In the genomic region with DNA sequence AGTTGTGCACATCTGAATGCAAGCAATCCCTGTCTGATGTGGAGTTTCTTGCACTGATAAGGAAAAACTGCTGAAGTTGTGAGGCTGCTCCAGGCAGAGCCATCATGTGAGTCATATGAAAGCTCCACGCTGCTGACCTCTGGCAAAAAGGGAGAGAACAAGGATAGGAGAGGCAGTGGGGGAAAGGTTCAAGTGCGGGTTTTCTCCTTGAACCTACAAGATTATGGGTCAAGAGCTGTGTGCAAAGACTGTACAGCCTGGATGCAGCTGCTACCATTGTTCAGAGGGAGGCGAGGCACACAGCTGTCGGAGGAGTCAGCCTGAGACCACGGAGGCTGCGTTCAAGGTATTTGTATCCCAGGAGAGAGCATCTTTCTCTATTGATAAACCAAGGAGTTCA, we compare ENCODE assay signal across 9 cellular contexts. TPM values are rescaled to one million over a fixed set of nuclear protein-coding genes. Genes with fewer than 3 reads are reported as not detected.
DNase-seq lines count a peak whose midpoint lies in the region; ATAC-seq and TF ChIP-seq lines count a peak whose summit lies in the region.
"Had no signal": no experiment of that assay in that cellular context is flagged by ENCODE, and none has a peak within 500 bp of the region (broad histone marks: within the 10 kb centered on the region; RNA-seq: fewer than 3 reads in every experiment).

Gene CDK15, plus strand, starts transcription at position 96 of the 400 bp plus-strand sequence. Its CDS starts 128 bp downstream, at position 224.

- no peak for DNase-seq in HFF-Myc (ENCODE audit: extremely low read depth, low read depth)
- DNase-seq in ascending aorta (ENCODE audit: low spot score in 2 of 2) = no peak
- peak; percentile 68 for DNase-seq in hepatocyte (ENCODE audit: low spot score)
- DNase-seq in suprapubic skin (ENCODE audit: low spot score in 2 of 2) = no peak
- no peak for DNase-seq in anterior cingulate cortex (lab: John Stamatoyannopoulos, UW)
- DNase-seq in PC-9 = no peak
- no peak for DNase-seq in activated T-cell treated with anti-CD3 and anti-CD28 coated beads, Interleukin-2, amount 50 U/mL, for 4 hours
- DNase-seq in natural killer cell treated with Interleukin-12 subunit alpha and Interleukin-12 subunit beta and Interleukin-15 and Interleukin-18, amount 100 ng/mL, for 72 hours (ENCODE audit: low spot score) = no peak

- H3K4me1 ChIP-seq in ascending aorta = peaks cover 6 to 21% of the 10 kb centered on the region in 2 donors
- H3K4me1 ChIP-seq in hepatocyte (ENCODE audit: insufficient read depth) = peaks cover 34% of the 10 kb centered on the region
- peaks cover 17% of the 10 kb centered on the region for H3K4me1 ChIP-seq in suprapubic skin
- H3K4me1 ChIP-seq in PC-9 (replicated peaks; ENCODE audit: insufficient read depth) = peaks cover 6% of the 10 kb centered on the region; the same call in 1 of the 2 replicates

- 21% methylated on average over 6 of the region's 6 CpGs for WGBS in hepatocyte (ENCODE audit: low lambda C conversion rate, missing lambda C conversion rate)
- 31% methylated on average over 6 of the region's 6 CpGs for WGBS in suprapubic skin

- no peak within 1 kb of the TSS for H3K4me3 Mint-ChIP-seq in activated T-cell treated with anti-CD3 and anti-CD28 coated beads, Interleukin-2, amount 50 U/mL, for 4 hours
- no peak within 1 kb of the TSS for H3K4me3 Mint-ChIP-seq in natural killer cell treated with Interleukin-12 subunit alpha and Interleukin-12 subunit beta and Interleukin-15 and Interleukin-18, amount 100 ng/mL, for 72 hours
- H3K4me3 Mint-ChIP-seq: dendritic cell treated with granulocyte-macrophage colony-stimulating factor and Interleukin-4, amounts not matched to agents 40 ng/mL and 50 ng/mL, for 4 days had no signal

- H3K9me3 ChIP-seq in ascending aorta (no peaks in the 10 kb centered on the region), hepatocyte (ENCODE audit: low read depth) (no peaks in the 10 kb centered on the region), suprapubic skin (no peaks in the 10 kb centered on the region), PC-9 (ENCODE audit: insufficient read depth, low read depth) (no peaks in the 10 kb centered on the region)

- TF ChIP-seq CTCF in HFF-Myc (IDR thresholded peaks at IDR 0.05; ENCODE audit: low read depth, low read length, missing control alignments) (no peak), ascending aorta (IDR thresholded peaks at IDR 0.05) (no peak), hepatocyte (IDR thresholded peaks at IDR 0.05; ENCODE audit: poor library complexity) (no peak), suprapubic skin (IDR thresholded peaks at IDR 0.05) (no peak), PC-9 (conservative IDR thresholded peaks at IDR 0.05) (no peak)

- intact Hi-C loops in ascending aorta (cut with DNase I) (no loop called here), PC-9 (cut with micrococcal nuclease; ENCODE audit: unreplicated experiment) (no loop called here)

- no TSS peak for BruUV-seq in PC-9 (replicated peaks; lab: Mats Ljungman, UMichigan)

- no peak within 1 kb of the TSS for H3K27ac Mint-ChIP-seq in natural killer cell treated with Interleukin-12 subunit alpha and Interleukin-12 subunit beta and Interleukin-15 and Interleukin-18, amount 100 ng/mL, for 72 hours
- H3K27ac Mint-ChIP-seq: dendritic cell treated with granulocyte-macrophage colony-stimulating factor and Interleukin-4, amounts not matched to agents 40 ng/mL and 50 ng/mL, for 4 days had no signal

- H3K36me3 Mint-ChIP-seq in activated T-cell treated with anti-CD3 and anti-CD28 coated beads, Interleukin-2, amount 50 U/mL, for 4 hours (ENCODE audit: insufficient read depth) = no peaks in the 10 kb centered on the region
- no peaks in the 10 kb centered on the region for H3K36me3 Mint-ChIP-seq in natural killer cell treated with Interleukin-12 subunit alpha and Interleukin-12 subunit beta and Interleukin-15 and Interleukin-18, amount 100 ng/mL, for 72 hours

- peak within 1 kb of the TSS; percentile 63 for H3K4me2 ChIP-seq in hepatocyte
- no peak within 1 kb of the TSS for H3K4me2 ChIP-seq in PC-9

- POLR2A ChIA-PET in PC-9 (lab: Charles Lee; ENCODE audit: unreplicated experiment) = no interaction called here

- H3K36me3 ChIP-seq in ascending aorta (no peaks in the 10 kb centered on the region), hepatocyte (replicated peaks; ENCODE audit: insufficient read depth, low read depth) (no peaks in the 10 kb centered on the region), suprapubic skin (no peaks in the 10 kb centered on the region), PC-9 (ENCODE audit: low read depth) (no peaks in the 10 kb centered on the region)

- no peaks in the 10 kb centered on the region for H3K9me3 Mint-ChIP-seq in activated T-cell treated with anti-CD3 and anti-CD28 coated beads, Interleukin-2, amount 50 U/mL, for 4 hours
- H3K9me3 Mint-ChIP-seq in natural killer cell treated with Interleukin-12 subunit alpha and Interleukin-12 subunit beta and Interleukin-15 and Interleukin-18, amount 100 ng/mL, for 72 hours = no peaks in the 10 kb centered on the region
- H3K9me3 Mint-ChIP-seq: dendritic cell treated with granulocyte-macrophage colony-stimulating factor and Interleukin-4, amounts not matched to agents 40 ng/mL and 50 ng/mL, for 4 days had no signal

- no peaks in the 10 kb centered on the region for H3K4me1 Mint-ChIP-seq in activated T-cell treated with anti-CD3 and anti-CD28 coated beads, Interleukin-2, amount 50 U/mL, for 4 hours (ENCODE audit: low read depth)
- no peaks in the 10 kb centered on the region for H3K4me1 Mint-ChIP-seq in natural killer cell treated with Interleukin-12 subunit alpha and Interleukin-12 subunit beta and Interleukin-15 and Interleukin-18, amount 100 ng/mL, for 72 hours (ENCODE audit: low read depth in 2 of 2)

- peaks cover 25% of the 10 kb centered on the region for H3K27me3 Mint-ChIP-seq in activated T-cell treated with anti-CD3 and anti-CD28 coated beads, Interleukin-2, amount 50 U/mL, for 4 hours (ENCODE audit: low read depth)
- peaks cover 21 to 44% of the 10 kb centered on the region in 2 donors for H3K27me3 Mint-ChIP-seq in natural killer cell treated with Interleukin-12 subunit alpha and Interleukin-12 subunit beta and Interleukin-15 and Interleukin-18, amount 100 ng/mL, for 72 hours
- H3K27me3 Mint-ChIP-seq: dendritic cell treated with granulocyte-macrophage colony-stimulating factor and Interleukin-4, amounts not matched to agents 40 ng/mL and 50 ng/mL, for 4 days had no signal

- H3K79me2 ChIP-seq in hepatocyte (no peaks in the 10 kb centered on the region), PC-9 (ENCODE audit: low read depth) (no peaks in the 10 kb centered on the region)

- H3K27ac ChIP-seq in ascending aorta (peak within 1 kb of the TSS; percentile 73 to 78), hepatocyte (peak within 1 kb of the TSS; percentile 74), suprapubic skin (peak within 1 kb of the TSS; percentile 59), PC-9 (no peak within 1 kb of the TSS)

- no peak for TF ChIP-seq EP300 in suprapubic skin (IDR thresholded peaks at IDR 0.05)

- no peak for ATAC-seq in activated T-cell treated with anti-CD3 and anti-CD28 coated beads, Interleukin-2, amount 50 U/mL, for 4 hours
- no peak for ATAC-seq in natural killer cell treated with Interleukin-12 subunit alpha and Interleukin-12 subunit beta and Interleukin-15 and Interleukin-18, amount 100 ng/mL, for 72 hours

- H3F3A ChIP-seq in PC-9 (ENCODE audit: insufficient read depth, low read depth) = no peaks in the 10 kb centered on the region

- H3K27me3 ChIP-seq in ascending aorta (no peaks in the 10 kb centered on the region), hepatocyte (no peaks in the 10 kb centered on the region), suprapubic skin (no peaks in the 10 kb centered on the region), PC-9 (ENCODE audit: insufficient read depth, low read depth) (no peaks in the 10 kb centered on the region)

- H3K9me2 ChIP-seq in hepatocyte (replicated peaks; ENCODE audit: insufficient read depth) (no peaks in the 10 kb centered on the region), PC-9 (ENCODE audit: insufficient read depth) (no peaks in the 10 kb centered on the region)

- H4K20me1 ChIP-seq in hepatocyte (ENCODE audit: insufficient read depth, poor library complexity, severe bottlenecking) = no peaks in the 10 kb centered on the region
- no peaks in the 10 kb centered on the region for H4K20me1 ChIP-seq in PC-9 (ENCODE audit: insufficient read depth)

- H3K4me3 ChIP-seq in HFF-Myc (replicated peaks; ENCODE audit: low read depth, low read length) (peak within 1 kb of the TSS; percentile 21), ascending aorta (peak within 1 kb of the TSS in 1 of 2 donors; percentile 33), hepatocyte (no peak within 1 kb of the TSS), suprapubic skin (no peak within 1 kb of the TSS), PC-9 (no peak within 1 kb of the TSS)

- no peak within 1 kb of the TSS for H2AFZ ChIP-seq in hepatocyte
- no peak within 1 kb of the TSS for H2AFZ ChIP-seq in PC-9

- TF ChIP-seq POLR2A in suprapubic skin (IDR thresholded peaks at IDR 0.05) = no peak

- CTCF ChIA-PET in PC-9 (lab: Charles Lee) = no interaction called here

RNA-seq across cellular contexts. Expression of gene CDK15, which starts in this region (rescaled TPM):
- 1.5 TPM for total RNA-seq in ascending aorta
- 0.80 and 4.0 TPM in 2 replicates for total RNA-seq in hepatocyte
- polyA plus RNA-seq in hepatocyte = 0.17 and 1.2 TPM in 2 replicates
- under 1 TPM; 0.13 to 0.97 (median 0.66) TPM for total RNA-seq in suprapubic skin
- total RNA-seq in PC-9 (2021) = not detected in 2 replicates
- not detected for total RNA-seq in activated T-cell treated with anti-CD3 and anti-CD28 coated beads, Interleukin-2, amount 50 U/mL, for 4 hours
- not detected for total RNA-seq in natural killer cell treated with Interleukin-12 subunit alpha and Interleukin-12 subunit beta and Interleukin-15 and Interleukin-18, amount 100 ng/mL, for 72 hours
